In the genomic region with DNA sequence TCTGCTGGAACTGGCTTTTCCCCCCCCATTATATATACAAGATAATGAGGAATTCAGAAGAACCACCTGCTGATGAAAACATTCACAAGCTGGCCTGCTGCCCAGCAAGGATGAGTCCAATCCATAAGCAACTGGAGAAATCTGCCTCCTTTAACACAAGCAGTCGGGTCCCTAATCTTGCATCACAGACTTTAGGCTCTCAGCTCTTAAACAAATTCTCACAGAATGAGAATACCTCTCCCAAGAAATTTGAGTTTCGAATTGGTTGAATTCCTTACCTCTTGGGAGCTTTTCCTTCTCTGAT, we compare ENCODE assay signal across 17 cellular contexts. TPM values are rescaled to one million over a fixed set of nuclear protein-coding genes. Genes with fewer than 3 reads are reported as not detected.
DNase-seq lines count a peak whose midpoint lies in the region; ATAC-seq and TF ChIP-seq lines count a peak whose summit lies in the region.
"Had no signal": no experiment of that assay in that cellular context is flagged by ENCODE, and none has a peak within 500 bp of the region (broad histone marks: within the 10 kb centered on the region; RNA-seq: fewer than 3 reads in every experiment).

No MANE protein-coding gene starts in this region.

- no peak; the same call in 1 of the 2 replicates for ATAC-seq in PC-3
- ATAC-seq in sciatic nerve, result no peak
- ATAC-seq: left ventricle myocardium superior; stimulated activated effector memory CD8-positive, alpha-beta T cell treated with anti-CD3 and anti-CD28 coated beads, Interleukin-12 subunit alpha, Interleukin-12 subunit beta, amount 100 ng/mL, for 72 hours had no signal

- H3K9me2 ChIP-seq in PC-3 (replicated peaks; ENCODE audit: low read length), result no peaks in the 10 kb centered on the region
- H3K9me2 ChIP-seq in SK-N-SH, result no peaks in the 10 kb centered on the region

- no peaks in the 10 kb centered on the region for H3K79me2 ChIP-seq in PC-3 (ENCODE audit: low read length)
- no peaks in the 10 kb centered on the region for H3K79me2 ChIP-seq in SK-N-SH (ENCODE audit: insufficient read depth)
- H3K79me2 ChIP-seq: parathyroid adenoma had no signal

- DNase-seq in DMS53 (lab: John Stamatoyannopoulos, UW) (peak; percentile 25), DMS53 treated with DMSO at 0.1 percent for 48 hours (lab: John Stamatoyannopoulos, UW; ENCODE audit: unreplicated experiment) (no peak), HT1080 (ENCODE audit: low read depth) (peak; percentile 10), PC-3 (peak; percentile 46), fibroblast of pulmonary artery (ENCODE audit: low read depth) (peak; percentile 14), sciatic nerve (ENCODE audit: low spot score) (no peak), SK-N-SH (no peak), 8988T (no peak)
- DNase-seq: activated naive CD4-positive, alpha-beta T cell treated with anti-CD3 and anti-CD28 coated beads for 36 hours; CD4-positive, alpha-beta memory T cell; effector CD4-positive, alpha-beta T cell; left ventricle myocardium superior; NCI-H1048 had no signal

- H2AFZ ChIP-seq in PC-3 (ENCODE audit: low read length) (no peak overlapping the region), SK-N-SH (ENCODE audit: low read depth) (no peak overlapping the region)
- H2AFZ ChIP-seq: parathyroid adenoma had no signal

- H3K4me3 ChIP-seq in PC-3 (ENCODE audit: low read length), result no peak overlapping the region
- no peak overlapping the region for H3K4me3 ChIP-seq in fibroblast of pulmonary artery (replicated peaks; ENCODE audit: low read depth, low read length)
- no peak overlapping the region for H3K4me3 ChIP-seq in SK-N-SH (ENCODE audit: low read depth in 2 of 2, low read length in 1 of 2)
- H3K4me3 ChIP-seq: HAP-1, tibial nerve had no signal

- intact Hi-C loops in PC-3 (cut with micrococcal nuclease), result no loop called here
- intact Hi-C loops in sciatic nerve (cut with DNase I), result no loop called here

- H3K4me1 ChIP-seq in PC-3 (ENCODE audit: insufficient read depth, low read length), result no peaks in the 10 kb centered on the region
- H3K4me1 ChIP-seq in SK-N-SH (ENCODE audit: control insufficient read depth in 1 of 2, insufficient read depth in 2 of 2, low read depth in 1 of 2, low read length in 1 of 2), result peaks cover 0 to 5% of the 10 kb centered on the region in 2 experiments; a peak in 3 of 4 replicates
- H3K4me1 ChIP-seq: parathyroid adenoma had no signal

- H3F3A ChIP-seq in PC-3 (ENCODE audit: low read length, unreplicated experiment) (no peaks in the 10 kb centered on the region), SK-N-SH (replicated peaks; ENCODE audit: insufficient read depth) (peaks cover 4% of the 10 kb centered on the region)

- H3K9me3 ChIP-seq in PC-3 (ENCODE audit: low read length) (no peaks in the 10 kb centered on the region), SK-N-SH (no peaks in the 10 kb centered on the region)
- H3K9me3 ChIP-seq: HAP-1, tibial nerve had no signal

- H3K27ac ChIP-seq in PC-3 (ENCODE audit: low read length) (no peak overlapping the region), SK-N-SH (ENCODE audit: low read depth in 2 of 2, low read length in 1 of 2) (no peak overlapping the region)
- H3K27ac ChIP-seq: parathyroid adenoma, tibial nerve had no signal

- CTCF ChIA-PET in PC-3 (lab: Charles Lee) (no interaction called here), SK-N-SH (lab: Yijun Ruan, JAX) (interaction anchor here (1.0 to 1.7 kb wide), 2 partner anchors 44 to 747 kb away, joined by 3 read pairs; partner anchors contain the start of gene MTERF1)

- H3K4me2 ChIP-seq in PC-3 (ENCODE audit: low read length), result no peak overlapping the region
- H3K4me2 ChIP-seq in SK-N-SH, result no peak overlapping the region

- BruUV-seq in PC-3 (replicated peaks; lab: Mats Ljungman, UMichigan), result no TSS peak

- H3K36me3 ChIP-seq in PC-3 (ENCODE audit: low read depth, low read length), result no peaks in the 10 kb centered on the region
- no peaks in the 10 kb centered on the region for H3K36me3 ChIP-seq in SK-N-SH (replicated peaks in 1 of 2; ENCODE audit: control insufficient read depth in 1 of 2, insufficient read depth in 2 of 2, low read length in 1 of 2)
- H3K36me3 ChIP-seq: HAP-1, tibial nerve had no signal

- POLR2A ChIA-PET in PC-3 (lab: Charles Lee; ENCODE audit: unreplicated experiment), result no interaction called here
- POLR2A ChIA-PET in SK-N-SH (lab: Yijun Ruan, JAX), result no interaction called here

- no peak for TF ChIP-seq RAD21 in SK-N-SH (IDR thresholded peaks at IDR 0.05; ENCODE audit: low read length)

- WGBS in SK-N-SH (ENCODE audit: low lambda C conversion rate), result 64% methylated on average over 2 of the region's 2 CpGs

- H3K9ac ChIP-seq in PC-3 (ENCODE audit: low read length), result no peak overlapping the region
- H3K9ac ChIP-seq in SK-N-SH, result no peak overlapping the region
- H3K9ac ChIP-seq: parathyroid adenoma had no signal

- TF ChIP-seq EP300 in SK-N-SH (IDR thresholded peaks at IDR 0.05; ENCODE audit: borderline replicate concordance in 1 of 2, low read depth in 1 of 2, low read length in 1 of 2), result no peak

- H4K20me1 ChIP-seq in PC-3 (ENCODE audit: low read length), result no peaks in the 10 kb centered on the region
- H4K20me1 ChIP-seq in SK-N-SH (ENCODE audit: insufficient read depth), result no peaks in the 10 kb centered on the region

- TF ChIP-seq CTCF in PC-3 (conservative IDR thresholded peaks at IDR 0.05; ENCODE audit: low read depth, low read length) (no peak), fibroblast of pulmonary artery (IDR thresholded peaks at IDR 0.05; ENCODE audit: low read length, missing control alignments) (no peak), SK-N-SH (IDR thresholded peaks at IDR 0.05) (no peak)

- H3K27me3 ChIP-seq in PC-3 (ENCODE audit: low read length) (no peaks in the 10 kb centered on the region), SK-N-SH (ENCODE audit: insufficient read depth) (no peaks in the 10 kb centered on the region)
- H3K27me3 ChIP-seq: tibial nerve had no signal

TF ChIP-seq in SK-N-SH, 30 proteins besides CTCF, POLR2A, EP300 and RAD21 (continues in another document):
- TF ChIP-seq POLR2AphosphoS5 (IDR thresholded peaks at IDR 0.05; ENCODE audit: low read depth, low read length) (no peak), MAX (IDR thresholded peaks at IDR 0.05; ENCODE audit: low read depth) (no peak), YY1 (IDR thresholded peaks at IDR 0.05; ENCODE audit: low read depth) (no peak), MXI1 (IDR thresholded peaks at IDR 0.05; ENCODE audit: low read depth, low read length) (no peak), TCF12 (IDR thresholded peaks at IDR 0.05) (no peak), FOXJ3 (CRISPR knock-in tag; IDR thresholded peaks at IDR 0.05) (no peak), GATA2 (CRISPR knock-in tag; IDR thresholded peaks at IDR 0.05) (no peak), GABPA (IDR thresholded peaks at IDR 0.05; ENCODE audit: low read depth) (no peak), PBX3 (IDR thresholded peaks at IDR 0.05) (no peak), RXRA (IDR thresholded peaks at IDR 0.05; ENCODE audit: borderline replicate concordance, low read depth) (no peak), NFIC (IDR thresholded peaks at IDR 0.05; ENCODE audit: borderline replicate concordance) (no peak), ZBTB33 (IDR thresholded peaks at IDR 0.05; ENCODE audit: borderline replicate concordance, low read depth) (no peak)
- TF ChIP-seq, protein P1, sequence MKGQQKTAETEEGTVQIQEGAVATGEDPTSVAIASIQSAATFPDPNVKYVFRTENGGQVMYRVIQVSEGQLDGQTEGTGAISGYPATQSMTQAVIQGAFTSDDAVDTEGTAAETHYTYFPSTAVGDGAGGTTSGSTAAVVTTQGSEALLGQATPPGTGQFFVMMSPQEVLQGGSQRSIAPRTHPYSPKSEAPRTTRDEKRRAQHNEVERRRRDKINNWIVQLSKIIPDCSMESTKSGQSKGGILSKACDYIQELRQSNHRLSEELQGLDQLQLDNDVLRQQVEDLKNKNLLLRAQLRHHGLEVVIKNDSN (IDR thresholded peaks at IDR 0.05; ENCODE audit: borderline replicate concordance, low read depth), result no peak

RNA-seq across cellular contexts. Expression of gene MTERF1, which starts 44.5 kb away (rescaled TPM):
- 10.9 and 12.4 TPM in 2 replicates for total RNA-seq in HT1080 (2014; rRNA removed; shearing (Covaris generic))
- polyA plus RNA-seq in HT1080 (2015; cell fraction: cytosol; rRNA removed), result 12.5 and 13.2 TPM in 2 replicates
- polyA plus RNA-seq in HT1080 (2015; cell fraction: nucleus; rRNA removed), result 19.1 and 24.4 TPM in 2 replicates
- total RNA-seq in PC-3 (2014; rRNA removed) (4.0 and 10.0 TPM in 2 replicates), sciatic nerve (17.5 TPM)
- polyA plus RNA-seq in SK-N-SH (2012; rRNA removed), result 6.1 and 12.0 TPM in 2 replicates
- polyA plus RNA-seq in SK-N-SH (2012; cell fraction: cytosol; rRNA removed), result 11.2 and 13.9 TPM in 2 replicates
- polyA plus RNA-seq in SK-N-SH (2012; cell fraction: nucleus; rRNA removed), result 5.6 and 15.7 TPM in 2 replicates

Comparison
In these comparisons a context has a peak if more than half of its experiments do, and no peak if none do; other contexts are left out.
1. DNase-seq: peak in DMS53 (single experiment), HT1080 (single experiment), PC-3 (single experiment) and fibroblast of pulmonary artery (single experiment); none in DMS53 treated with DMSO at 0.1 percent for 48 hours (single experiment), sciatic nerve (single experiment), SK-N-SH (single experiment) and 8988T (single experiment).